ENCODE assay signal across 25 cellular contexts in the genomic region with DNA sequence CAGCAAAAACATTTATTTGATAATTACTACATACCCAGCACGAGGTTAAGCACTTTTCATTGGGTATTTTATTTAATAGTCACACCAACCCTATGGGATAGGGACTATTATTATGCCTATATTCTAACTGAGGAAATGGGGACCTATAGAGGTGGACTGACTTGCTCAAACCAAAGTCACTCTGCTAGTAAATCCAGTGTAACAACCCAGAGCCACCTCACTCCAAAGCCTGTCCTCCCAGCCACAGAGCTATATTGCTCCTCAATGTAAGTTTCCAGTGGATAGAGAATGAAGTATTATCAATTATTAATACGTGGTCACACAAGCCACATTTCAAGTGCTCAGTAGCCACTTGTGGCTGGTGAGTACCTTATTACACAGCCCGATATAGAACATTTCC.
"Had no signal": no experiment of that assay in that cellular context is flagged by ENCODE, and none has a peak within 500 bp of the region (broad histone marks: within the 10 kb centered on the region; RNA-seq: fewer than 3 reads in every experiment).

No MANE protein-coding gene starts in this region.

- DNase-seq: activated CD4-positive, alpha-beta T cell treated with anti-CD3 and anti-CD28 coated beads for 36 hours; activated CD4-positive, alpha-beta T cell treated with anti-CD3 and anti-CD28 coated beads, Interleukin-2, amount 50 U/mL, for 4 hours; activated CD4-positive, CD25-positive, alpha-beta regulatory T cell; activated naive CD4-positive, alpha-beta T cell; activated T-cell treated with anti-CD3 and anti-CD28 coated beads for 4 hours; activated T-cell treated with anti-CD3 and anti-CD28 coated beads, Interleukin-2, amount 50 U/mL, for 72 hours; effector CD4-positive, alpha-beta T cell; foreskin fibroblast; glutamatergic neuron; islet precursor cell; left cardiac atrium; left ventricle myocardium superior; naive B cell; nephron progenitor cell; ovary; stimulated activated CD4-positive, alpha-beta T cell treated with anti-CD3 and anti-CD28 coated beads, Interleukin-12 subunit alpha, Interleukin-12 subunit beta, amount 100 ng/mL, for 4 hours; stimulated activated CD4-positive, alpha-beta T cell treated with anti-CD3 and anti-CD28 coated beads, Interleukin-4, amount 100 ng/mL, for 1 hour; stimulated activated naive CD8-positive, alpha-beta T cell treated with anti-CD3 and anti-CD28 coated beads, Interleukin-15, Interleukin-2, amounts not matched to agents 100 U/mL and 50 U/mL, for 24 hours; T-helper 1 cell; testis; trophoblast cell had no signal

- H3K36me3 ChIP-seq: neutrophil, ovary, prostate gland, right atrium auricular region had no signal

- H3K27me3 ChIP-seq: neutrophil, ovary, right atrium auricular region, testis had no signal

- H3K9me3 ChIP-seq: neutrophil, ovary, prostate gland, right atrium auricular region, testis had no signal

- H3K4me1 ChIP-seq: prostate gland, right atrium auricular region, testis had no signal

- H3K4me3 ChIP-seq: ovary, prostate gland, right atrium auricular region, testis had no signal

- H3K27ac ChIP-seq: ovary, prostate gland, right atrium auricular region, testis had no signal

- ATAC-seq: activated CD4-positive, alpha-beta T cell treated with anti-CD3 and anti-CD28 coated beads for 36 hours; activated naive CD4-positive, alpha-beta T cell treated with anti-CD3 and anti-CD28 coated beads, Interleukin-2, amount 50 U/mL, for 72 hours; activated T-cell treated with anti-CD3 and anti-CD28 coated beads, Interleukin-2, amount 50 U/mL, for 72 hours; left cardiac atrium; left ventricle myocardium superior; stimulated activated naive CD8-positive, alpha-beta T cell treated with anti-CD3 and anti-CD28 coated beads, Interleukin-15, Interleukin-2, amounts not matched to agents 100 U/mL and 50 U/mL, for 24 hours had no signal
